14 cellular contexts compared by ENCODE assay signal in the genomic region with DNA sequence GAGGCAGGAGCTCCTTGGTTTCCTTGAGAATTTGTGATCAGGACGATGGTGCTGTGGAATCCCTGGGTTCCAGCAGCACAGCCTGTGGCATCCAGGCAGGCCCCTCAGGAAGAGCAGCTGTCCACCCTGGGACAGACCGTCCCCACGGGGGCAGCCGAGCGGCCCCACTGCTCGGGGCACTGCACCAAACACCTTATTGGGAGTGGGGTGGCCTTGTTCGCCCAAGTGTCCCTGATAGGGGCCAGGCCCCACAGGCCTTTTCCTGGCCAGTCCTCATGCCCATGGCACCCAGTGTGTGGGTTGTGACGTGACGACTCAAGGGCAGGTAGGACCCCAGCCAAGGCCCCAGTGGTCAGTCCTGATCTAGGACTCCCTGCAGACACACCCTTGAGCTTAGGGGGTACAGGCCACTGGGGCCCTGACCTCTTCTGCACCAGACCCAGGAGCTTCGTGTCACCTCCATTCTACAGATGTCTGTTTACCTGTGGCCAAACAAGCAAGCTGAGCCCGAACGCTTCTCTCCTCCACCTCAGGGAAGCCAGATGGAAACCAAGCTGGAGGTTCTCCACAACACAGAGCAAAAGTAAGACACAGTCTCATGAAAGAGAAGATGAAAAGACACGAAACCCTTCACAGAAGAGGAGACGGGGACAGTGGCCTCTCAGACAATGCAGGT. TPM values are rescaled to one million over a fixed set of nuclear protein-coding genes. Genes with fewer than 3 reads are reported as not detected.
DNase-seq lines count a peak whose midpoint lies in the region; ATAC-seq and TF ChIP-seq lines count a peak whose summit lies in the region.
"Had no signal": no experiment of that assay in that cellular context is flagged by ENCODE, and none has a peak within 500 bp of the region (broad histone marks: within the 10 kb centered on the region; RNA-seq: fewer than 3 reads in every experiment).

No MANE protein-coding gene starts in this region.

- H3K27me3 ChIP-seq in effector memory CD4-positive, alpha-beta T cell (replicated peaks; ENCODE audit: control insufficient read depth, insufficient read depth, low read length, poor library complexity, severe bottlenecking): no peaks in the 10 kb centered on the region
- no peaks in the 10 kb centered on the region for H3K27me3 ChIP-seq in ascending aorta

- no peak for TF ChIP-seq CTCF in ascending aorta (IDR thresholded peaks at IDR 0.05)

- H3K36me3 ChIP-seq in effector memory CD4-positive, alpha-beta T cell (ENCODE audit: control insufficient read depth, insufficient read depth, low read length): no peaks in the 10 kb centered on the region
- H3K36me3 ChIP-seq in ascending aorta: peaks cover 3% of the 10 kb centered on the region in 2 donors

- intact Hi-C loops in ascending aorta (cut with DNase I): loop anchor here (5.0 kb wide), 1 partner anchor 1252 kb away; no protein-coding TSS in a partner anchor

- H3K27ac Mint-ChIP-seq in T-helper 17 cell: peak overlapping the region; percentile 97
- H3K27ac Mint-ChIP-seq in stimulated activated effector memory CD8-positive, alpha-beta T cell treated with anti-CD3 and anti-CD28 coated beads, Interleukin-12 subunit alpha, Interleukin-12 subunit beta, amount 100 ng/mL, for 72 hours: no peak overlapping the region

- H3K4me1 ChIP-seq in effector memory CD4-positive, alpha-beta T cell (ENCODE audit: control insufficient read depth, insufficient read depth, low read length, poor library complexity, severe bottlenecking): peaks cover 44% of the 10 kb centered on the region
- H3K4me1 ChIP-seq in ascending aorta: peaks cover 9 to 23% of the 10 kb centered on the region in 2 donors

- peaks cover 8% of the 10 kb centered on the region for H3K36me3 Mint-ChIP-seq in activated T-cell treated with anti-CD3 and anti-CD28 coated beads, Interleukin-2, amount 50 U/mL, for 4 hours (ENCODE audit: insufficient read depth)
- no peaks in the 10 kb centered on the region for H3K36me3 Mint-ChIP-seq in T-helper 17 cell (ENCODE audit: low read depth)
- peaks cover 21% of the 10 kb centered on the region for H3K36me3 Mint-ChIP-seq in stimulated activated effector memory CD8-positive, alpha-beta T cell treated with anti-CD3 and anti-CD28 coated beads, Interleukin-12 subunit alpha, Interleukin-12 subunit beta, amount 100 ng/mL, for 72 hours

- ATAC-seq in activated T-cell treated with anti-CD3 and anti-CD28 coated beads, Interleukin-2, amount 50 U/mL, for 4 hours: no peak
- ATAC-seq in T-helper 17 cell: peak; percentile 17
- no peak for ATAC-seq in stimulated activated effector memory CD8-positive, alpha-beta T cell treated with anti-CD3 and anti-CD28 coated beads, Interleukin-12 subunit alpha, Interleukin-12 subunit beta, amount 100 ng/mL, for 72 hours

- no peaks in the 10 kb centered on the region for H3K9me3 ChIP-seq in T-helper 17 cell (ENCODE audit: control insufficient read depth, low read length, poor library complexity, severe bottlenecking)
- no peaks in the 10 kb centered on the region for H3K9me3 ChIP-seq in effector memory CD4-positive, alpha-beta T cell (ENCODE audit: control insufficient read depth, low read length)
- H3K9me3 ChIP-seq in ascending aorta: peaks cover 0 to 14% of the 10 kb centered on the region in 2 donors
- H3K9me3 ChIP-seq: psoas muscle had no signal

- no peaks in the 10 kb centered on the region for H3K27me3 Mint-ChIP-seq in activated T-cell treated with anti-CD3 and anti-CD28 coated beads, Interleukin-2, amount 50 U/mL, for 4 hours (ENCODE audit: low read depth)
- H3K27me3 Mint-ChIP-seq in T-helper 17 cell: no peaks in the 10 kb centered on the region

- no peak for DNase-seq in activated T-cell treated with anti-CD3 and anti-CD28 coated beads, Interleukin-2, amount 50 U/mL, for 4 hours
- DNase-seq in activated T-cell treated with anti-CD3 and anti-CD28 coated beads, Interleukin-2, amount 50 U/mL, for 1 hour: no peak
- DNase-seq in T-helper 17 cell: no peak
- no peak for DNase-seq in effector memory CD4-positive, alpha-beta T cell
- no peak for DNase-seq in stimulated activated effector memory CD8-positive, alpha-beta T cell treated with anti-CD3 and anti-CD28 coated beads, Interleukin-12 subunit alpha, Interleukin-12 subunit beta, amount 100 ng/mL, for 72 hours (ENCODE audit: low spot score in 2 of 2)
- no peak for DNase-seq in NAMALWA (ENCODE audit: low spot score)
- no peak for DNase-seq in epidermal melanocyte (ENCODE audit: insufficient read length, low spot score)
- no peak for DNase-seq in ascending aorta (ENCODE audit: low spot score in 2 of 2)
- DNase-seq: ACHN, DMS153, KBM-7, NCI-H187, NCI-H526 had no signal

- H3K4me1 Mint-ChIP-seq in activated T-cell treated with anti-CD3 and anti-CD28 coated beads, Interleukin-2, amount 50 U/mL, for 4 hours (ENCODE audit: low read depth): peaks cover 50% of the 10 kb centered on the region
- H3K4me1 Mint-ChIP-seq in T-helper 17 cell: peaks cover 33% of the 10 kb centered on the region
- peaks cover 31% of the 10 kb centered on the region for H3K4me1 Mint-ChIP-seq in stimulated activated effector memory CD8-positive, alpha-beta T cell treated with anti-CD3 and anti-CD28 coated beads, Interleukin-12 subunit alpha, Interleukin-12 subunit beta, amount 100 ng/mL, for 72 hours

- H3K4me3 Mint-ChIP-seq in activated T-cell treated with anti-CD3 and anti-CD28 coated beads, Interleukin-2, amount 50 U/mL, for 4 hours: peak overlapping the region; percentile 75
- H3K4me3 Mint-ChIP-seq in T-helper 17 cell: peak overlapping the region; percentile 68
- peak overlapping the region; percentile 44 for H3K4me3 Mint-ChIP-seq in stimulated activated effector memory CD8-positive, alpha-beta T cell treated with anti-CD3 and anti-CD28 coated beads, Interleukin-12 subunit alpha, Interleukin-12 subunit beta, amount 100 ng/mL, for 72 hours

- H3K4me3 ChIP-seq in effector memory CD4-positive, alpha-beta T cell (ENCODE audit: insufficient read depth, low read depth, low read length, poor library complexity, severe bottlenecking): no peak overlapping the region
- H3K4me3 ChIP-seq in ascending aorta: no peak overlapping the region
- H3K4me3 ChIP-seq: psoas muscle had no signal

- peak overlapping the region; percentile 70 for H3K27ac ChIP-seq in effector memory CD4-positive, alpha-beta T cell (ENCODE audit: insufficient read depth, low read length, poor library complexity, severe bottlenecking)
- no peak overlapping the region for H3K27ac ChIP-seq in ascending aorta
- H3K27ac ChIP-seq: psoas muscle had no signal

- H3K9me3 Mint-ChIP-seq in activated T-cell treated with anti-CD3 and anti-CD28 coated beads, Interleukin-2, amount 50 U/mL, for 4 hours: no peaks in the 10 kb centered on the region
- H3K9me3 Mint-ChIP-seq in stimulated activated effector memory CD8-positive, alpha-beta T cell treated with anti-CD3 and anti-CD28 coated beads, Interleukin-12 subunit alpha, Interleukin-12 subunit beta, amount 100 ng/mL, for 72 hours: no peaks in the 10 kb centered on the region

RNA-seq across cellular contexts. Expression of gene BRD1, which starts 1.5 kb away (rescaled TPM):
- total RNA-seq in activated T-cell treated with anti-CD3 and anti-CD28 coated beads, Interleukin-2, amount 50 U/mL, for 4 hours: 10 to 100 TPM; 26.8 to 34.9 (median 32.3) TPM
- total RNA-seq in T-helper 17 cell (100 to 1,000 TPM; 127 to 153 TPM), ascending aorta (32.5 TPM)

RNA-seq across cellular contexts. Expression of gene ZBED4, which starts 24.5 kb away (rescaled TPM):
- total RNA-seq in activated T-cell treated with anti-CD3 and anti-CD28 coated beads, Interleukin-2, amount 50 U/mL, for 4 hours: 10 to 100 TPM; 16.5 to 17.7 (median 16.8) TPM
- 10 to 100 TPM; 15.4 to 20.4 TPM for total RNA-seq in T-helper 17 cell
- 10.1 TPM for total RNA-seq in ascending aorta
